Comparison of ENCODE assay signal across 8 cellular contexts in the genomic region with DNA sequence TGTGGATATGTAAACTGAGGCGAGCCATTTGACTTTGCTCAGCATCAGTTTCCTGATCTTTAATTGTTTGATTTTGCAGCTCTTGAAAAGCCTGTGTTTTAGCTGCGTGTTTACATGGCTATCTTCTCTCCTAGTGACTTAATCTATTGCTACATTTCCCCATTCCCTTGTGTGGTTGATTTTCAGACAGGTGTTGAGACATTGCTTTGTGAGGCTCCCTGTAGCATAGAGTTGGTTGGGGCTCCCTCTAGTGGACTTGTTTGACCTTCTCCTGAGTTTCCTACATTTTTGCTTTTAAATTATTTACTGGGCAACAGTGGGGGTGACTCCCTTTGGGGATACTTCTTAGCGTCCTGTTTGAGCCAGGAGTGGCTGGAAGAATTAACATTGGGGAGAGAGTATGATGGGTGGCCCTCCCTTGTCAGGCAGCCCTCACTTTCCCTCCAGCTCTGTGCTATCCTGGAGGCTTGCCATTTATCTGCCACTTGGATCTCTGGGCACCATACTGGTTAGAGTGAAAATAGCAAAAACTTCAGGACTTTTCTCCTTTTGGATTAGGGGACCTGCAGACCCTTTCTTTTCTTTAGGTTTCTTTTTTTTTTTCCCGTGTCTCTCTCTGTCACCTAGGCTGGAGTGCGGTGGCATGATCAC. TPM values are rescaled to one million over a fixed set of nuclear protein-coding genes. Genes with fewer than 3 reads are reported as not detected.
DNase-seq lines count a peak whose midpoint lies in the region; ATAC-seq, FAIRE-seq and TF ChIP-seq lines count a peak whose summit lies in the region.

No MANE protein-coding gene starts in this region.

- no peak overlapping the region for H3K4me3 Mint-ChIP-seq in osteocyte (ENCODE audit: unreplicated experiment)

- no peaks in the 10 kb centered on the region for H3K36me3 Mint-ChIP-seq in osteocyte (ENCODE audit: unreplicated experiment)

- H3K27me3 Mint-ChIP-seq in osteocyte (ENCODE audit: unreplicated experiment), result peaks cover 14% of the 10 kb centered on the region

- FAIRE-seq in frontal cortex (lab: Jason Lieb, UNC) (no peak), urothelium cell line (lab: Jason Lieb, UNC) (no peak)

- peak; percentile 89 for TF ChIP-seq CTCF in NB4 (IDR thresholded peaks at IDR 0.05; ENCODE audit: low read depth, low read length)
- peak; percentile 88 for TF ChIP-seq CTCF in osteocyte (IDR thresholded peaks at IDR 0.05)

- no peak for TF ChIP-seq POLR2A in NB4 (IDR thresholded peaks at IDR 0.05; ENCODE audit: extremely low read depth, insufficient read length)

- H3K9me3 Mint-ChIP-seq in osteocyte (ENCODE audit: unreplicated experiment), result no peaks in the 10 kb centered on the region

- peak; percentile 74 for ATAC-seq in GM21367 (IDR thresholded peaks at IDR 0.05; ENCODE audit: unreplicated experiment)

- H3K4me3 ChIP-seq in NB4 (ENCODE audit: low read depth, low read length), result no peak overlapping the region

- H3K4me1 Mint-ChIP-seq in osteocyte (ENCODE audit: unreplicated experiment), result no peaks in the 10 kb centered on the region

- peak; percentile 84 for DNase-seq in Ammon's horn (ENCODE audit: low spot score)
- DNase-seq in NB4 (ENCODE audit: low read depth), result peak; percentile 95
- peak; percentile 89 for DNase-seq in SIG-M5 (lab: John Stamatoyannopoulos, UW)
- DNase-seq in activated effector memory CD4-positive, alpha-beta T cell treated with Interleukin-2 at 50 U/mL for 16 hours, result peak; percentile 26
- DNase-seq in frontal cortex (ENCODE audit: low spot score in 2 of 2), result peak; percentile 58 to 83
- DNase-seq in osteocyte (ENCODE audit: extremely low spot score, unreplicated experiment), result no peak
- DNase-seq in urothelium cell line (ENCODE audit: low spot score), result peak; percentile 66

- no peak overlapping the region for H3K27ac Mint-ChIP-seq in osteocyte (ENCODE audit: unreplicated experiment)

RNA-seq across cellular contexts. Expression of gene CBL, which starts 9.2 kb away (rescaled TPM):
- total RNA-seq in frontal cortex, result 8.6 TPM
- 20.8 and 21.7 TPM in 2 replicates for total RNA-seq in osteocyte

RNA-seq across cellular contexts. Expression of gene NHERF4, which starts 11.7 kb away (rescaled TPM):
- total RNA-seq in frontal cortex, result not detected
- total RNA-seq in osteocyte, result not detected in 2 replicates

RNA-seq across cellular contexts. Expression of gene NLRX1, which starts 28.4 kb away (rescaled TPM):
- total RNA-seq in frontal cortex, result 2.0 TPM
- total RNA-seq in osteocyte, result 8.9 and 10.0 TPM in 2 replicates

RNA-seq across cellular contexts. Expression of gene ABCG4, which starts 48.1 kb away (rescaled TPM):
- total RNA-seq in frontal cortex, result 2.0 TPM
- total RNA-seq in osteocyte, result 0.63 and 0.75 TPM in 2 replicates
